Comparison of ENCODE assay signal across 16 cellular contexts in the genomic region with DNA sequence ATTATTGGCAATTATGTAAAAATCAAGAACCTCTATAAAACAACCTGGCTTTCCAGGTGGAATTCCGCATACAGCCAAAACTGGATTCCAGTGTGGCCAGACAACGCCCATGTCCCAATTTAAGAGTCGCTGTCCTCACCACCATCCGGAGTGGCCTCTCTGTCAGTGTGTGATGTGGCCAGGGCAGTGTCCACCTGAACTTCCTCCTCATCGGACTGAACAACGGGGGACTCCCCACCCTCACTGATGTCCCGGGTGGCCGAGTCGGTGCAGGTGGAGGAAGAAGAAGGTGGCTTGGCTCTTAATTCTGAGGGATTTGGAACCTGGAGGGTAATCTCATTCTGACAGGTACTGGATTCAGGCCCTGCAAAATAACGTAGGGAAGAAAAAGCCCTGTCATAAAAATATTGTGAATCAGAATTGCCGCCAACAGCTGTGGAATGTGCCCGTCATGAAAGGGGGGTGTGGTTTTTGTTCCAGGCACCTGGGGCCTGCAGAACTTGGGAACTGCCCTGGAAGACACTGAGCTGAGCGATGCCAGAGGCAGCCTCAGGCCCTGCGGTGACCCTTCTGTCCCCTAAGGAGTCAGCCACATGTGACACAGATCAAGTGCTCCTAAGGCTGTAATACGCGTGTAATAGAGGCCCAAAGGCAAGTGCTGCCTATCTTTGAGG.
A peak's percentile ranks its signal among the peaks of the same experiment; 100 is the strongest.
DNase-seq lines count a peak whose midpoint lies in the region; ATAC-seq, FAIRE-seq and TF ChIP-seq lines count a peak whose summit lies in the region.
"Had no signal": no experiment of that assay in that cellular context is flagged by ENCODE, and none has a peak within 500 bp of the region (broad histone marks: within the 10 kb centered on the region; RNA-seq: fewer than 3 reads in every experiment).

No MANE protein-coding gene starts in this region.

- peak overlapping the region; percentile 6 for H3K27ac Mint-ChIP-seq in CD8-positive, alpha-beta T cell
- H3K27ac Mint-ChIP-seq in endodermal cell, result no peak overlapping the region

- no peaks in the 10 kb centered on the region for H3K4me1 ChIP-seq in CD8-positive, alpha-beta T cell (ENCODE audit: insufficient read depth, low read length)
- H3K4me1 ChIP-seq in endodermal cell (ENCODE audit: control insufficient read depth, insufficient read depth, low read length) (no peaks in the 10 kb centered on the region), pancreas (peaks cover 0 to 7% (median 0%) of the 10 kb centered on the region in 3 donors)

- peaks cover 27% of the 10 kb centered on the region for H3K36me3 ChIP-seq in CD8-positive, alpha-beta T cell (ENCODE audit: insufficient read depth, low read length)
- peaks cover 23% of the 10 kb centered on the region for H3K36me3 ChIP-seq in H7 (replicated peaks; ENCODE audit: control insufficient read depth, insufficient read depth, low read length)
- peaks cover 68% of the 10 kb centered on the region for H3K36me3 ChIP-seq in endodermal cell (ENCODE audit: control insufficient read depth, insufficient read depth, low read length)
- peaks cover 0 to 29% (median 11%) of the 10 kb centered on the region in 3 donors for H3K36me3 ChIP-seq in pancreas

- no peak overlapping the region for H3K4me3 ChIP-seq in CD8-positive, alpha-beta T cell (ENCODE audit: low read depth, low read length)
- no peak overlapping the region for H3K4me3 ChIP-seq in H7 (ENCODE audit: insufficient read depth, low read depth, low read length)
- H3K4me3 ChIP-seq in endodermal cell (ENCODE audit: low read length), result no peak overlapping the region
- no peak overlapping the region for H3K4me3 ChIP-seq in pancreas
- H3K4me3 ChIP-seq: vagina had no signal

- FAIRE-seq in pancreas (lab: Jason Lieb, UNC), result no peak
- FAIRE-seq: keratinocyte had no signal

- DNase-seq in CD8-positive, alpha-beta T cell, result no peak
- DNase-seq in H7, result peak; percentile 53
- DNase-seq in endodermal cell, result peak; percentile 56
- DNase-seq in pancreas, result no peak
- DNase-seq in HPDE6-E6E7 (ENCODE audit: extremely low spot score), result no peak
- no peak for DNase-seq in GDM1 (lab: John Stamatoyannopoulos, UW)
- DNase-seq: activated gamma-delta T cell; caudate nucleus; CD4-positive, alpha-beta memory T cell; EL; NCI-H1417; NCI-H446 treated with DMSO at 0.1 percent for 48 hours had no signal

- H3K9ac ChIP-seq in endodermal cell (ENCODE audit: extremely low read depth, low read length, poor library complexity, severe bottlenecking), result no peak overlapping the region

- no peak overlapping the region for H3K4me3 Mint-ChIP-seq in CD8-positive, alpha-beta T cell
- no peak overlapping the region for H3K4me3 Mint-ChIP-seq in endodermal cell
- H3K4me3 Mint-ChIP-seq: CD4-positive, alpha-beta memory T cell had no signal

- no peaks in the 10 kb centered on the region for H3K27me3 Mint-ChIP-seq in CD8-positive, alpha-beta T cell (ENCODE audit: low read depth)
- H3K27me3 Mint-ChIP-seq in endodermal cell (ENCODE audit: insufficient read depth), result no peaks in the 10 kb centered on the region
- H3K27me3 Mint-ChIP-seq: CD4-positive, alpha-beta memory T cell had no signal

- WGBS in endodermal cell (ENCODE audit: insufficient coverage in 1 of 2, insufficient read length in 1 of 2), 2 experiments, result 92 to 96% methylated on average over 10 to 16 of the region's 16 CpGs
- WGBS in pancreas, 2 donors, result 80 to 87% methylated on average over 16 of the region's 16 CpGs

- POLR2A ChIA-PET in CD8-positive, alpha-beta T cell (lab: Charles Lee), result no interaction called here

- H3K9me3 Mint-ChIP-seq in CD8-positive, alpha-beta T cell, result peaks cover 2% of the 10 kb centered on the region
- peaks cover 4% of the 10 kb centered on the region for H3K9me3 Mint-ChIP-seq in endodermal cell

- H3K27ac ChIP-seq in CD8-positive, alpha-beta T cell (ENCODE audit: low read depth, low read length), result no peak overlapping the region
- no peak overlapping the region for H3K27ac ChIP-seq in endodermal cell (ENCODE audit: low read depth, low read length)
- peak overlapping the region in 2 of 4 donors; percentile 51 to 56 for H3K27ac ChIP-seq in pancreas
- H3K27ac ChIP-seq: vagina, VCaP had no signal

- peaks cover 96% of the 10 kb centered on the region for H3K36me3 Mint-ChIP-seq in CD8-positive, alpha-beta T cell
- peaks cover 86% of the 10 kb centered on the region for H3K36me3 Mint-ChIP-seq in endodermal cell (ENCODE audit: low read depth)

- no peak for ATAC-seq in CD8-positive, alpha-beta T cell
- ATAC-seq in pancreas (peak; percentile 20 to 51 (median 42)), HG03354 (IDR thresholded peaks at IDR 0.05; ENCODE audit: poor library complexity, severe bottlenecking, unreplicated experiment) (no peak)

- CTCF ChIA-PET in CD8-positive, alpha-beta T cell (lab: Charles Lee), result no interaction called here

- H3K9me3 ChIP-seq in CD8-positive, alpha-beta T cell (ENCODE audit: low read length), result no peaks in the 10 kb centered on the region
- H3K9me3 ChIP-seq in endodermal cell (ENCODE audit: control insufficient read depth, low read length) (peaks cover 8% of the 10 kb centered on the region), pancreas (no peaks in the 10 kb centered on the region)
- H3K9me3 ChIP-seq: vagina had no signal

- peaks cover 2% of the 10 kb centered on the region for H3K4me1 Mint-ChIP-seq in CD8-positive, alpha-beta T cell (ENCODE audit: low read depth)
- H3K4me1 Mint-ChIP-seq in endodermal cell, result no peaks in the 10 kb centered on the region

- intact Hi-C loops in CD8-positive, alpha-beta T cell (cut with DNase I, micrococcal nuclease), result no loop called here
- intact Hi-C loops in pancreas (cut with DNase I), result no loop called here

- H3K27me3 ChIP-seq in CD8-positive, alpha-beta T cell (ENCODE audit: insufficient read depth, low read length), result no peaks in the 10 kb centered on the region
- H3K27me3 ChIP-seq in H7 (ENCODE audit: control insufficient read depth, insufficient read depth, low read length) (no peaks in the 10 kb centered on the region), endodermal cell (ENCODE audit: control insufficient read depth, insufficient read depth, low read length, poor library complexity, severe bottlenecking) (no peaks in the 10 kb centered on the region), pancreas (no peaks in the 10 kb centered on the region)
- H3K27me3 ChIP-seq: vagina had no signal

- TF ChIP-seq CTCF in CD8-positive, alpha-beta T cell (IDR thresholded peaks at IDR 0.05), result no peak
- no peak for TF ChIP-seq CTCF in endodermal cell (conservative IDR thresholded peaks at IDR 0.05)
- TF ChIP-seq CTCF in pancreas (IDR thresholded peaks at IDR 0.05), result no peak

Comparison
In these comparisons a context has a peak if more than half of its experiments do, and no peak if none do; other contexts are left out.
1. ATAC-seq: peak in pancreas (4 of 4); none in CD8-positive, alpha-beta T cell (single experiment) and HG03354 (single experiment).
2. DNase-seq: peak in H7 (single experiment) and endodermal cell (single experiment); none in CD8-positive, alpha-beta T cell (0 of 7), pancreas (0 of 6), HPDE6-E6E7 (single experiment) and GDM1 (single experiment).